In genomic region chr1:229624521-229624905, GRCh38 we compare ENCODE assay signal across 8 cellular contexts. TPM values are rescaled to one million over a fixed set of nuclear protein-coding genes. Genes with fewer than 3 reads are reported as not detected.
DNase-seq lines count a peak whose midpoint lies in the region; ATAC-seq, FAIRE-seq and TF ChIP-seq lines count a peak whose summit lies in the region.

No MANE protein-coding gene starts in this region.

- H4K20me1 ChIP-seq in astrocyte (ENCODE audit: insufficient read depth, low read length), result peaks cover 73% of the 10 kb centered on the region

- peak overlapping the region; percentile 96 for H3K4me2 ChIP-seq in astrocyte (ENCODE audit: low read length)

- no peak for DNase-seq in activated T-cell treated with anti-CD3 and anti-CD28 coated beads, Interleukin-2, amount 50 U/mL, for 4 hours
- DNase-seq in activated T-cell treated with anti-CD3 and anti-CD28 coated beads, Interleukin-2, amount 50 U/mL, for 1 hour, result no peak
- DNase-seq in astrocyte (ENCODE audit: low read depth) (no peak), lower lobe of right lung (no peak), transverse colon (no peak), nucleus accumbens (lab: John Stamatoyannopoulos, UW) (no peak), HTR-8/SVneo (ENCODE audit: insufficient read length, low spot score) (no peak), NCI-H345 (lab: John Stamatoyannopoulos, UW) (no peak)

- TF ChIP-seq EP300 in transverse colon (IDR thresholded peaks at IDR 0.05; ENCODE audit: low read depth), result no peak

- WGBS in transverse colon (ENCODE audit: low coverage in 1 of 2), 2 donors, result 52 to 70% methylated on average over 4 to 5 of the region's 5 CpGs

- H3K79me2 ChIP-seq in astrocyte (ENCODE audit: insufficient read depth, low read length), result peaks cover 93% of the 10 kb centered on the region

- H3K27ac ChIP-seq in astrocyte (ENCODE audit: low read depth, low read length), result no peak overlapping the region
- H3K27ac ChIP-seq in lower lobe of right lung, result peak overlapping the region; percentile 69
- peak overlapping the region; percentile 89 to 96 (median 94) for H3K27ac ChIP-seq in transverse colon

- H3K4me3 ChIP-seq in astrocyte (ENCODE audit: insufficient read depth, low read depth, low read length) (peak overlapping the region; percentile 78), lower lobe of right lung (peak overlapping the region; percentile 97), transverse colon (peak overlapping the region; percentile 44 to 99 (median 78))

- H3K4me1 ChIP-seq in astrocyte (ENCODE audit: insufficient read depth, low read length) (peaks cover 18% of the 10 kb centered on the region), lower lobe of right lung (peaks cover 35% of the 10 kb centered on the region), transverse colon (peaks cover 14 to 32% (median 18%) of the 10 kb centered on the region in 4 donors)

- peak overlapping the region; percentile 77 for H3K9ac ChIP-seq in astrocyte (ENCODE audit: low read length)

- H3K27me3 ChIP-seq in astrocyte (ENCODE audit: insufficient read depth, low read length) (no peaks in the 10 kb centered on the region), lower lobe of right lung (ENCODE audit: low read depth) (no peaks in the 10 kb centered on the region), transverse colon (no peaks in the 10 kb centered on the region)

- H3K9me3 Mint-ChIP-seq in activated T-cell treated with anti-CD3 and anti-CD28 coated beads, Interleukin-2, amount 50 U/mL, for 4 hours, result no peaks in the 10 kb centered on the region
- no peaks in the 10 kb centered on the region for H3K9me3 Mint-ChIP-seq in astrocyte (ENCODE audit: unreplicated experiment)

- H3K4me3 Mint-ChIP-seq in activated T-cell treated with anti-CD3 and anti-CD28 coated beads, Interleukin-2, amount 50 U/mL, for 4 hours, result peak overlapping the region; percentile 92
- H3K4me3 Mint-ChIP-seq in astrocyte (ENCODE audit: unreplicated experiment), result peak overlapping the region; percentile 97

- no peak overlapping the region for H3K27ac Mint-ChIP-seq in astrocyte (ENCODE audit: unreplicated experiment)

- intact Hi-C loops in lower lobe of right lung (cut with DNase I) (no loop called here), transverse colon (cut with DNase I; ENCODE audit: low total_unique reads) (no loop called here)

- FAIRE-seq in astrocyte (lab: Jason Lieb, UNC), result no peak
- no peak for FAIRE-seq in HTR-8/SVneo (lab: Jason Lieb, UNC)

- in situ Hi-C loops in transverse colon (cut with MboI; ENCODE audit: low pct_ligation_motif_present in 1 of 4, low pct_unique_long_range_greater_than_20kb in 1 of 4, low sequenced_read_pairs in 3 of 4), result loop anchor here in 2 of 4 donors (10.0 kb wide), 2 partner anchors 50 to 60 kb away; no protein-coding TSS in a partner anchor

- H3K9me3 ChIP-seq in astrocyte (ENCODE audit: insufficient read depth, low read depth, low read length), result no peaks in the 10 kb centered on the region
- no peaks in the 10 kb centered on the region for H3K9me3 ChIP-seq in lower lobe of right lung
- no peaks in the 10 kb centered on the region for H3K9me3 ChIP-seq in transverse colon

- no peak for ATAC-seq in activated T-cell treated with anti-CD3 and anti-CD28 coated beads, Interleukin-2, amount 50 U/mL, for 4 hours
- no peak for ATAC-seq in lower lobe of right lung

- peaks cover 72% of the 10 kb centered on the region for H3K4me1 Mint-ChIP-seq in activated T-cell treated with anti-CD3 and anti-CD28 coated beads, Interleukin-2, amount 50 U/mL, for 4 hours (ENCODE audit: low read depth)
- peaks cover 33% of the 10 kb centered on the region for H3K4me1 Mint-ChIP-seq in astrocyte (ENCODE audit: low read depth, unreplicated experiment)

- H3K27me3 Mint-ChIP-seq in activated T-cell treated with anti-CD3 and anti-CD28 coated beads, Interleukin-2, amount 50 U/mL, for 4 hours (ENCODE audit: low read depth), result no peaks in the 10 kb centered on the region
- no peaks in the 10 kb centered on the region for H3K27me3 Mint-ChIP-seq in astrocyte (ENCODE audit: low read depth, unreplicated experiment)

- TF ChIP-seq POLR2A in transverse colon (IDR thresholded peaks at IDR 0.05), result no peak

- H2AFZ ChIP-seq in astrocyte (ENCODE audit: low read depth, low read length), result no peak overlapping the region

- H3K36me3 Mint-ChIP-seq in activated T-cell treated with anti-CD3 and anti-CD28 coated beads, Interleukin-2, amount 50 U/mL, for 4 hours (ENCODE audit: insufficient read depth), result peaks cover 15% of the 10 kb centered on the region
- H3K36me3 Mint-ChIP-seq in astrocyte (ENCODE audit: low read depth, unreplicated experiment), result peaks cover 3% of the 10 kb centered on the region

- TF ChIP-seq CTCF in astrocyte (IDR thresholded peaks at IDR 0.05; ENCODE audit: insufficient read depth, low read depth, low read length), result no peak
- no peak for TF ChIP-seq CTCF in lower lobe of right lung (IDR thresholded peaks at IDR 0.05)
- TF ChIP-seq CTCF in transverse colon (IDR thresholded peaks at IDR 0.05), result no peak

- H3K36me3 ChIP-seq in astrocyte (ENCODE audit: insufficient read depth, low read length), result no peaks in the 10 kb centered on the region
- no peaks in the 10 kb centered on the region for H3K36me3 ChIP-seq in lower lobe of right lung
- H3K36me3 ChIP-seq in transverse colon, result no peaks in the 10 kb centered on the region

RNA-seq across cellular contexts. Expression of gene TAF5L, which starts 1.4 kb away (rescaled TPM):
- total RNA-seq in activated T-cell treated with anti-CD3 and anti-CD28 coated beads, Interleukin-2, amount 50 U/mL, for 4 hours, result 10 to 100 TPM; 27.8 to 32.6 (median 29.6) TPM
- total RNA-seq in astrocyte, result 23.5 and 26.7 TPM in 2 replicates
- 21.7 TPM for total RNA-seq in lower lobe of right lung
- 10 to 100 TPM; 10.7 to 22.1 (median 15.4) TPM for total RNA-seq in transverse colon

RNA-seq across cellular contexts. Expression of gene URB2, which starts 1.5 kb away (rescaled TPM):
- 10 to 100 TPM; 47.1 to 55.6 (median 53.8) TPM for total RNA-seq in activated T-cell treated with anti-CD3 and anti-CD28 coated beads, Interleukin-2, amount 50 U/mL, for 4 hours
- total RNA-seq in astrocyte (9.5 and 9.7 TPM in 2 replicates), lower lobe of right lung (5.8 TPM), transverse colon (1 to 10 TPM; 2.6 to 6.5 (median 3.2) TPM)
